In genomic region chr17:49359990-49360795, GRCh38 we compare ENCODE assay signal across 8 cellular contexts. TPM values are rescaled to one million over a fixed set of nuclear protein-coding genes. Genes with fewer than 3 reads are reported as not detected.
DNase-seq lines count a peak whose midpoint lies in the region; ATAC-seq and TF ChIP-seq lines count a peak whose summit lies in the region.

No MANE protein-coding gene starts in this region.

- peak overlapping the region; percentile 50 for H3K4me3 ChIP-seq in CD8-positive, alpha-beta T cell (ENCODE audit: low read depth, low read length)
- H3K4me3 ChIP-seq in MG63, result peak overlapping the region; percentile 88
- peak overlapping the region; percentile 63 for H3K4me3 ChIP-seq in colonic mucosa

- CTCF ChIA-PET in CD8-positive, alpha-beta T cell (lab: Charles Lee), result interaction anchor here (0.6 to 19.2 kb wide), 10 partner anchors 8 to 168 kb away, joined by 3 to 262 read pairs (median 6); no protein-coding TSS in a partner anchor

- H3K36me3 Mint-ChIP-seq in CD8-positive, alpha-beta T cell, result peaks cover 6% of the 10 kb centered on the region
- no peaks in the 10 kb centered on the region for H3K36me3 Mint-ChIP-seq in natural killer cell treated with Interleukin-12 subunit alpha and Interleukin-12 subunit beta and Interleukin-15 and Interleukin-18, amount 100 ng/mL, for 72 hours

- peak overlapping the region; percentile 94 for H3K4me3 Mint-ChIP-seq in CD8-positive, alpha-beta T cell
- peak overlapping the region; percentile 92 for H3K4me3 Mint-ChIP-seq in natural killer cell treated with Interleukin-12 subunit alpha and Interleukin-12 subunit beta and Interleukin-15 and Interleukin-18, amount 100 ng/mL, for 72 hours

- no peaks in the 10 kb centered on the region for H3K27me3 ChIP-seq in CD8-positive, alpha-beta T cell (ENCODE audit: insufficient read depth, low read length)
- H3K27me3 ChIP-seq in MG63 (no peaks in the 10 kb centered on the region), colonic mucosa (no peaks in the 10 kb centered on the region)

- H3K9me3 ChIP-seq in CD8-positive, alpha-beta T cell (ENCODE audit: low read length), result no peaks in the 10 kb centered on the region
- no peaks in the 10 kb centered on the region for H3K9me3 ChIP-seq in MG63
- H3K9me3 ChIP-seq in colonic mucosa, result no peaks in the 10 kb centered on the region

- intact Hi-C loops in CD8-positive, alpha-beta T cell (cut with DNase I, micrococcal nuclease), result loop anchor here (2.0 to 5.0 kb wide), 5 partner anchors 143 to 1762 kb away; partner anchors contain the start of genes MYCBPAP (in 1 of the 2), SNF8 (in 1 of the 2), SPAG9 (in 1 of the 2) and SPOP (in 1 of the 2)
- intact Hi-C loops in colonic mucosa (cut with DNase I), result no loop called here

- peaks cover 51% of the 10 kb centered on the region for H3K4me1 ChIP-seq in CD8-positive, alpha-beta T cell (ENCODE audit: insufficient read depth, low read length)
- peaks cover 14% of the 10 kb centered on the region for H3K4me1 ChIP-seq in colonic mucosa

- no peak for ATAC-seq in CD8-positive, alpha-beta T cell
- ATAC-seq in natural killer cell treated with Interleukin-12 subunit alpha and Interleukin-12 subunit beta and Interleukin-15 and Interleukin-18, amount 100 ng/mL, for 72 hours, result no peak
- ATAC-seq in GM19351 (IDR thresholded peaks at IDR 0.05; ENCODE audit: unreplicated experiment) (no peak), GM19328 (IDR thresholded peaks at IDR 0.05; ENCODE audit: unreplicated experiment) (no peak)

- peak overlapping the region; percentile 58 for H3K27ac ChIP-seq in CD8-positive, alpha-beta T cell (ENCODE audit: low read depth, low read length)
- H3K27ac ChIP-seq in colonic mucosa, result peak overlapping the region; percentile 89

- H3K9ac ChIP-seq in colonic mucosa (ENCODE audit: low read depth in 2 of 2, low read length in 2 of 2), result peak overlapping the region in 1 of 2 donors; percentile 90

- no peaks in the 10 kb centered on the region for H3K27me3 Mint-ChIP-seq in CD8-positive, alpha-beta T cell (ENCODE audit: low read depth)
- H3K27me3 Mint-ChIP-seq in natural killer cell treated with Interleukin-12 subunit alpha and Interleukin-12 subunit beta and Interleukin-15 and Interleukin-18, amount 100 ng/mL, for 72 hours, result no peaks in the 10 kb centered on the region

- POLR2A ChIA-PET in CD8-positive, alpha-beta T cell (lab: Charles Lee), result interaction anchor here (1.0 to 6.7 kb wide), 9 partner anchors 8 to 49 kb away, joined by 3 to 42 read pairs (median 5); no protein-coding TSS in a partner anchor

- H3K4me1 Mint-ChIP-seq in CD8-positive, alpha-beta T cell (ENCODE audit: low read depth), result peaks cover 63% of the 10 kb centered on the region
- peaks cover 41 to 57% of the 10 kb centered on the region in 2 donors for H3K4me1 Mint-ChIP-seq in natural killer cell treated with Interleukin-12 subunit alpha and Interleukin-12 subunit beta and Interleukin-15 and Interleukin-18, amount 100 ng/mL, for 72 hours (ENCODE audit: low read depth in 2 of 2)

- H3K27ac Mint-ChIP-seq in CD8-positive, alpha-beta T cell, result peak overlapping the region; percentile 97
- peak overlapping the region; percentile 84 to 90 for H3K27ac Mint-ChIP-seq in natural killer cell treated with Interleukin-12 subunit alpha and Interleukin-12 subunit beta and Interleukin-15 and Interleukin-18, amount 100 ng/mL, for 72 hours

- peak in 2 of 7 experiments; percentile 19 to 31 for DNase-seq in CD8-positive, alpha-beta T cell
- no peak for DNase-seq in MG63
- DNase-seq in colonic mucosa, result no peak
- no peak for DNase-seq in natural killer cell treated with Interleukin-12 subunit alpha and Interleukin-12 subunit beta and Interleukin-15 and Interleukin-18, amount 100 ng/mL, for 72 hours (ENCODE audit: low spot score)
- no peak for DNase-seq in stimulated activated CD4-positive, alpha-beta T cell treated with anti-CD3 and anti-CD28 coated beads, Interleukin-2, amount 100 ng/mL, for 24 hours
- DNase-seq in DMS114 treated with DMSO at 0.1 percent for 48 hours (lab: John Stamatoyannopoulos, UW; ENCODE audit: unreplicated experiment), result no peak

- H3K9me3 Mint-ChIP-seq in CD8-positive, alpha-beta T cell, result no peaks in the 10 kb centered on the region
- no peaks in the 10 kb centered on the region for H3K9me3 Mint-ChIP-seq in natural killer cell treated with Interleukin-12 subunit alpha and Interleukin-12 subunit beta and Interleukin-15 and Interleukin-18, amount 100 ng/mL, for 72 hours

- no peak for TF ChIP-seq CTCF in CD8-positive, alpha-beta T cell (IDR thresholded peaks at IDR 0.05)
- TF ChIP-seq CTCF in colonic mucosa (IDR thresholded peaks at IDR 0.05), result no peak

- H3K36me3 ChIP-seq in CD8-positive, alpha-beta T cell (ENCODE audit: insufficient read depth, low read length), result no peaks in the 10 kb centered on the region
- H3K36me3 ChIP-seq in MG63, result no peaks in the 10 kb centered on the region
- no peaks in the 10 kb centered on the region for H3K36me3 ChIP-seq in colonic mucosa

RNA-seq across cellular contexts. Expression of gene ZNF652, which starts 1.9 kb away (rescaled TPM):
- total RNA-seq in CD8-positive, alpha-beta T cell, result 10 to 100 TPM; 28.1 to 28.6 TPM
- 5.5 and 8.1 TPM in 2 replicates for total RNA-seq in MG63 (2014; rRNA removed; shearing (Covaris generic); ENCODE audit: low replicate concordance)
- total RNA-seq in colonic mucosa, result 10 to 100 TPM; 38.1 to 62.5 TPM
- 10 to 100 TPM; 20.1 to 22.3 TPM for total RNA-seq in natural killer cell treated with Interleukin-12 subunit alpha and Interleukin-12 subunit beta and Interleukin-15 and Interleukin-18, amount 100 ng/mL, for 72 hours

RNA-seq across cellular contexts. Expression of gene PHB1, which starts 54.5 kb away (rescaled TPM):
- total RNA-seq in CD8-positive, alpha-beta T cell, result 10 to 100 TPM; 26.3 to 27.0 TPM
- total RNA-seq in MG63 (2014; rRNA removed; shearing (Covaris generic); ENCODE audit: low replicate concordance), result 179 and 303 TPM in 2 replicates
- total RNA-seq in colonic mucosa, result 100 to 1,000 TPM; 229 to 487 TPM
- 100 to 1,000 TPM; 229 to 233 TPM for total RNA-seq in natural killer cell treated with Interleukin-12 subunit alpha and Interleukin-12 subunit beta and Interleukin-15 and Interleukin-18, amount 100 ng/mL, for 72 hours
